Comparison of ENCODE assay signal across 8 cellular contexts in the genomic region with DNA sequence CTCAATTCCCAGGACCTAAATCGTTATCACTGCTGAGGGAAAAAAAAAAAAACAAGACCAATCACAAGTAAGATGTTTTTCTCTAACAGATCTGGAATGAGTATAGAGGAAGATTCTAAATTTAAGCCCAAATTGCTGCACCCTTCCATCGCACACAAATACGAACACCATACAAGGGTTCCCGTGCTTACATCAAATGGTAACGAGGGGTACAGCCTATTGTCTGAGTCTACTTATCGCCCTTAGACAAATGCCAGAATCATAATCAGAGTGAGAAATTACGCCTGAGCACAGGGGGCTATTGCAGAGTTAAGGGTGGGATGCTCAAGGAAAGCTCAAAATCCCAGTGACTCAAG. TPM values are rescaled to one million over a fixed set of nuclear protein-coding genes. Genes with fewer than 3 reads are reported as not detected.
DNase-seq lines count a peak whose midpoint lies in the region; ATAC-seq and TF ChIP-seq lines count a peak whose summit lies in the region.

No MANE protein-coding gene starts in this region.

- no peak for DNase-seq in caudate nucleus (lab: John Stamatoyannopoulos, UW)
- DNase-seq in mesothelial cell of epicardium (ENCODE audit: low spot score in 2 of 2, unreplicated experiment in 2 of 2) = no peak
- no peak for DNase-seq in dermis blood vessel endothelial cell
- no peak for DNase-seq in AG08396 (ENCODE audit: low spot score)
- DNase-seq in A172 (ENCODE audit: low spot score) = no peak

- H3K27ac ChIP-seq in HUES48 (ENCODE audit: low read depth, low read length) = peak overlapping the region; percentile 94
- H3K27ac ChIP-seq in caudate nucleus (ENCODE audit: low read depth, low read length) = peak overlapping the region; percentile 92

- H3K9ac ChIP-seq in HUES48 (ENCODE audit: low read depth, low read length) = peak overlapping the region; percentile 90

- H3K4me1 Mint-ChIP-seq in mesothelial cell of epicardium = peaks cover 29% of the 10 kb centered on the region

- H3K9me3 ChIP-seq in HUES48 (ENCODE audit: control insufficient read depth, insufficient read depth, low read length) = no peaks in the 10 kb centered on the region

- H3K27me3 ChIP-seq in HUES48 (ENCODE audit: control insufficient read depth, insufficient read depth, low read length) = no peaks in the 10 kb centered on the region

- peak overlapping the region; percentile 96 for H3K4me3 ChIP-seq in HUES48 (ENCODE audit: low read depth, low read length)

- peaks cover 10% of the 10 kb centered on the region for H3K27me3 Mint-ChIP-seq in mesothelial cell of epicardium (ENCODE audit: low read depth)

- no peaks in the 10 kb centered on the region for H3K36me3 ChIP-seq in HUES48 (ENCODE audit: control insufficient read depth, insufficient read depth, low read length)

- peaks cover 2% of the 10 kb centered on the region for H3K36me3 Mint-ChIP-seq in mesothelial cell of epicardium

- peaks cover 3% of the 10 kb centered on the region; the same call in 1 of the 2 replicates for H3K4me1 ChIP-seq in HUES48 (ENCODE audit: control insufficient read depth, insufficient read depth, low read length)

- peak overlapping the region; percentile 95 for H3K4me3 Mint-ChIP-seq in mesothelial cell of epicardium

- H3K9me3 Mint-ChIP-seq in mesothelial cell of epicardium = no peaks in the 10 kb centered on the region

- peak; percentile 7 for ATAC-seq in GM18498 (IDR thresholded peaks at IDR 0.05; ENCODE audit: unreplicated experiment)
- ATAC-seq in GM18873 (IDR thresholded peaks at IDR 0.05; ENCODE audit: low FRiP score, unreplicated experiment) = no peak

- TF ChIP-seq CTCF in mesothelial cell of epicardium (IDR thresholded peaks at IDR 0.05; ENCODE audit: unreplicated experiment) = no peak

- H3K27ac Mint-ChIP-seq in mesothelial cell of epicardium = peak overlapping the region; percentile 98

RNA-seq across cellular contexts. Expression of a gene that starts 0.6 kb away (rescaled TPM):
- total RNA-seq in mesothelial cell of epicardium = 60.7 to 63.3 TPM (median 61.3 TPM) in 3 replicates
- 14.1 and 20.7 TPM in 2 replicates for total RNA-seq in dermis blood vessel endothelial cell
- total RNA-seq in A172 (2014; rRNA removed; shearing (Covaris generic)) = 12.3 and 12.4 TPM in 2 replicates

RNA-seq across cellular contexts. Expression of a gene that starts 52.9 kb away (rescaled TPM):
- total RNA-seq in mesothelial cell of epicardium (not detected in 3 replicates), dermis blood vessel endothelial cell (not detected in 2 replicates)
- total RNA-seq in A172 (2014; rRNA removed; shearing (Covaris generic)) = not detected in 2 replicates
